In the genomic region with DNA sequence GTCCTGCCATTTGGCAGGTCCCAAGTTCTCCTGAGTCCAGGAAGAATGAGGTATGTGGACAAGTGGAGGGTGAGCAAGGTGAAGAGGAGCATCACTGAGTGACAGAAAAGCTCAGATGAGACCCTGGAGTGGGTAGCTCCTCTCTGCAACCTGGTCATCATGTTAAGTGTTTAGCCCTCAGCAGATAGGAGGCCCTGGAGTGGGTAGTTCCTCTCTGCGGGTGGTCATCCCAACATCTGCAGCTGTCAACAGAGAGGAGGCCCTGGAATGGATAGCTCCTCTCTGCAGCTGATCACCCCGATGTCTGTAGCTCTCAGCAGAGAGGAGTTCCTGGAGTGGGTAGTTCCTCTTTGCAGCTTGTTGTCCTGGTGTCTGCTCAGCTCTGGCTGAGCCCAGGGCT, we compare ENCODE assay signal across 16 cellular contexts. TPM values are rescaled to one million over a fixed set of nuclear protein-coding genes. Genes with fewer than 3 reads are reported as not detected.
A peak's percentile ranks its signal among the peaks of the same experiment; 100 is the strongest.
DNase-seq lines count a peak whose midpoint lies in the region; ATAC-seq and TF ChIP-seq lines count a peak whose summit lies in the region.
"Had no signal": no experiment of that assay in that cellular context is flagged by ENCODE, and none has a peak within 500 bp of the region (broad histone marks: within the 10 kb centered on the region; RNA-seq: fewer than 3 reads in every experiment).

No MANE protein-coding gene starts in this region.

- peaks cover 22% of the 10 kb centered on the region for H3K9me3 Mint-ChIP-seq in activated CD4-positive, alpha-beta T cell treated with anti-CD3 and anti-CD28 coated beads, Interleukin-2, amount 10 ng/mL, durations not matched to agents 24 days and 14 days

- no peak overlapping the region for H3K27ac Mint-ChIP-seq in activated CD4-positive, alpha-beta T cell treated with anti-CD3 and anti-CD28 coated beads, Interleukin-2, amount 10 ng/mL, durations not matched to agents 24 days and 14 days
- H3K27ac Mint-ChIP-seq: CD4-positive, CD25-positive, alpha-beta regulatory T cell had no signal

- intact Hi-C loops in Right ventricle myocardium superior (cut with DNase I): no loop called here
- intact Hi-C loops in left ventricle myocardium superior (cut with micrococcal nuclease): no loop called here
- intact Hi-C loops in activated CD4-positive, alpha-beta T cell treated with anti-CD3 and anti-CD28 coated beads, Interleukin-2, amount 10 ng/mL, durations not matched to agents 24 days and 14 days (cut with micrococcal nuclease): no loop called here

- DNase-seq in Right ventricle myocardium superior (no peak), left ventricle myocardium superior (no peak), MV-4-11 (lab: John Stamatoyannopoulos, UW) (peak; percentile 11), coronary artery (ENCODE audit: low spot score) (no peak), NCI-H82 treated with DMSO at 0.1 percent for 48 hours (lab: John Stamatoyannopoulos, UW; ENCODE audit: unreplicated experiment) (no peak)
- DNase-seq in activated CD4-positive, alpha-beta T cell treated with anti-CD3 and anti-CD28 coated beads, Interleukin-2, amount 10 ng/mL, durations not matched to agents 24 days and 14 days: no peak
- DNase-seq: Caco-2; CD4-positive, CD25-positive, alpha-beta regulatory T cell; Kasumi-1; NCI-H1417 treated with DMSO at 0.1 percent for 48 hours; NCI-H1930; NCI-H446 treated with DMSO at 0.1 percent for 48 hours; NCI-H748 treated with DMSO at 0.1 percent for 48 hours; PC-9 had no signal

- ATAC-seq in Right ventricle myocardium superior (ENCODE audit: poor library complexity) (peak; percentile 20), left ventricle myocardium superior (no peak), GM19328 (IDR thresholded peaks at IDR 0.05; ENCODE audit: unreplicated experiment) (no peak)

- H3K4me1 Mint-ChIP-seq in activated CD4-positive, alpha-beta T cell treated with anti-CD3 and anti-CD28 coated beads, Interleukin-2, amount 10 ng/mL, durations not matched to agents 24 days and 14 days: no peaks in the 10 kb centered on the region

- no peak overlapping the region for H3K4me3 ChIP-seq in coronary artery
- H3K4me3 ChIP-seq: HAP-1, PC-9 had no signal

- peak overlapping the region; percentile 11 to 46 for H3K27ac ChIP-seq in coronary artery
- H3K27ac ChIP-seq: PC-9 had no signal

- no peak for TF ChIP-seq CTCF in coronary artery (IDR thresholded peaks at IDR 0.05)

- no peak overlapping the region for H3K4me3 Mint-ChIP-seq in activated CD4-positive, alpha-beta T cell treated with anti-CD3 and anti-CD28 coated beads, Interleukin-2, amount 10 ng/mL, durations not matched to agents 24 days and 14 days
- H3K4me3 Mint-ChIP-seq: CD4-positive, CD25-positive, alpha-beta regulatory T cell had no signal

- peaks cover 6% of the 10 kb centered on the region for H3K36me3 Mint-ChIP-seq in activated CD4-positive, alpha-beta T cell treated with anti-CD3 and anti-CD28 coated beads, Interleukin-2, amount 10 ng/mL, durations not matched to agents 24 days and 14 days (ENCODE audit: low read depth)

- no peaks in the 10 kb centered on the region for H3K27me3 Mint-ChIP-seq in activated CD4-positive, alpha-beta T cell treated with anti-CD3 and anti-CD28 coated beads, Interleukin-2, amount 10 ng/mL, durations not matched to agents 24 days and 14 days
- H3K27me3 Mint-ChIP-seq: CD4-positive, CD25-positive, alpha-beta regulatory T cell had no signal

RNA-seq across cellular contexts. Expression of gene NDUFAF2, which starts 48.4 kb away (rescaled TPM):
- total RNA-seq in Right ventricle myocardium superior: 41.2 TPM
- 36.1 TPM for total RNA-seq in left ventricle myocardium superior
- total RNA-seq in activated CD4-positive, alpha-beta T cell treated with anti-CD3 and anti-CD28 coated beads, Interleukin-2, amount 10 ng/mL, durations not matched to agents 24 days and 14 days: 38.0 and 39.5 TPM in 2 replicates

RNA-seq across cellular contexts. Expression of gene ERCC8, which starts 48.6 kb away (rescaled TPM):
- total RNA-seq in Right ventricle myocardium superior: 5.1 TPM
- total RNA-seq in left ventricle myocardium superior: 5.2 TPM
- 10.7 and 10.8 TPM in 2 replicates for total RNA-seq in activated CD4-positive, alpha-beta T cell treated with anti-CD3 and anti-CD28 coated beads, Interleukin-2, amount 10 ng/mL, durations not matched to agents 24 days and 14 days
